ENCODE assay signal across 26 cellular contexts in genomic region chr18:37064187-37064586, GRCh38.
"Had no signal": no experiment of that assay in that cellular context is flagged by ENCODE, and none has a peak within 500 bp of the region (broad histone marks: within the 10 kb centered on the region; RNA-seq: fewer than 3 reads in every experiment).

No MANE protein-coding gene starts in this region.

- H3K4me3 ChIP-seq: colonic mucosa, coronary artery, dorsolateral prefrontal cortex, esophagus muscularis mucosa, esophagus squamous epithelium, gastrocnemius medialis, gastroesophageal sphincter, heart left ventricle, heart right ventricle had no signal

- FAIRE-seq: endometrium, endothelial cell of umbilical vein had no signal

- H3K9me3 ChIP-seq: colonic mucosa, esophagus squamous epithelium, gastrocnemius medialis had no signal

- ATAC-seq: effector memory CD8-positive, alpha-beta T cell; esophagus mucosa; foreskin keratinocyte; gastrocnemius medialis; gastroesophageal sphincter; heart left ventricle; heart right ventricle had no signal

- H3K27ac ChIP-seq: colonic mucosa, coronary artery, epithelial cell of prostate, esophagus muscularis mucosa, esophagus squamous epithelium, foreskin keratinocyte, gastrocnemius medialis, gastroesophageal sphincter, heart left ventricle, heart right ventricle had no signal

- H3K4me1 ChIP-seq: colonic mucosa, esophagus squamous epithelium, foreskin keratinocyte, gastrocnemius medialis, gastroesophageal sphincter, heart left ventricle, heart right ventricle had no signal

- DNase-seq: colonic mucosa; cortex of kidney; dermis blood vessel endothelial cell; dorsolateral prefrontal cortex; effector CD4-positive, alpha-beta T cell; effector CD8-positive, alpha-beta T cell; effector memory CD4-positive, alpha-beta T cell; effector memory CD8-positive, alpha-beta T cell; endodermal cell; erythroblast; esophagus squamous epithelium; foreskin fibroblast; foreskin keratinocyte; foreskin melanocyte; gastrocnemius medialis; glutamatergic neuron; head of caudate nucleus; heart left ventricle; heart right ventricle had no signal

- H3K27me3 ChIP-seq: colonic mucosa, dorsolateral prefrontal cortex, esophagus muscularis mucosa, esophagus squamous epithelium, foreskin keratinocyte, gastrocnemius medialis, gastroesophageal sphincter, heart left ventricle, heart right ventricle had no signal

- H3K36me3 ChIP-seq: colonic mucosa, gastrocnemius medialis had no signal
